1 cellular context compared by ENCODE assay signal in the genomic region with DNA sequence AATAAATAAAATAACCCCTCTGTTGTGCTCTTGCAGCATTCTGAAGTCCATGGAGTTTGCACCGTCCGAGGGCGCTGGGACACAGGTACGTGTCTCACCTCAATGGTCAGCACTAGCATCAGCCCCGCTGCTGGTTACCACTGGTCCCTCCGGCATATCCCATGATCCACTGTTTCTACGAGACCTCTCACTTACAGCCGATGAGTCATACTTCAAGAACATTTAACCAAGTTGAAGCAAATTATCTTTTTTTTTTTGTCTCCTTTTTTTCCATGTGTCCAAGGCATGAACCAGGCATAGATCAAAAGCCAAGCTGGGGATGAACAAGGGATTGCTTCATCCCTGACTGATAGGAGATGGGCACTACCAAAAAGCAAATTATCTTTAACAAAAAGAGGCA.
TF ChIP-seq lines count a peak whose summit lies in the region.

No MANE protein-coding gene starts in this region.

TF ChIP-seq in GM23338, 12 proteins besides CTCF, POLR2A, EP300 and RAD21 (continued from another document):
- no peak for TF ChIP-seq ZNF462 (CRISPR knock-in tag; IDR thresholded peaks at IDR 0.05)
- TF ChIP-seq CREB1 (CRISPR knock-in tag; IDR thresholded peaks at IDR 0.05; ENCODE audit: low read depth): no peak
- TF ChIP-seq ETS1 (IDR thresholded peaks at IDR 0.05): no peak
- no peak for TF ChIP-seq ZNF114 (CRISPR knock-in tag; IDR thresholded peaks at IDR 0.05)
- no peak for TF ChIP-seq STAT1 (IDR thresholded peaks at IDR 0.05; ENCODE audit: unreplicated experiment)
- TF ChIP-seq ZNF331 (CRISPR knock-in tag; IDR thresholded peaks at IDR 0.05; ENCODE audit: low read depth): no peak
- no peak for TF ChIP-seq EZH2phosphoT487 (IDR thresholded peaks at IDR 0.05; ENCODE audit: unreplicated experiment)
- TF ChIP-seq NANOG (IDR thresholded peaks at IDR 0.05; ENCODE audit: borderline replicate concordance): no peak
- TF ChIP-seq EZH2 (IDR thresholded peaks at IDR 0.05; ENCODE audit: low read depth, unreplicated experiment): no peak
- TF ChIP-seq JUNB (IDR thresholded peaks at IDR 0.05; ENCODE audit: unreplicated experiment): no peak
